ENCODE assay signal across 11 cellular contexts in genomic region chr2:181308731-181309130, GRCh38.
DNase-seq lines count a peak whose midpoint lies in the region; TF ChIP-seq lines count a peak whose summit lies in the region.
"Had no signal": no experiment of that assay in that cellular context is flagged by ENCODE, and none has a peak within 500 bp of the region (broad histone marks: within the 10 kb centered on the region; RNA-seq: fewer than 3 reads in every experiment).

No MANE protein-coding gene starts in this region.

- no peak overlapping the region for H3K4me3 ChIP-seq in transverse colon

- no peak for TF ChIP-seq CTCF in transverse colon (IDR thresholded peaks at IDR 0.05)

- CTCF ChIA-PET in activated naive CD4-positive, alpha-beta T cell treated with anti-CD3 and anti-CD28 coated beads, Interleukin-2, amount 10 ng/mL, durations not matched to agents 7 days and 5 days (lab: Charles Lee) = interaction anchor here (0.5 to 1.5 kb wide), 4 partner anchors 63 to 208 kb away, joined by 3 to 12 read pairs (median 4); partner anchors contain the start of gene ITGA4

- H3K9me3 Mint-ChIP-seq in activated naive CD4-positive, alpha-beta T cell treated with anti-CD3 and anti-CD28 coated beads, Interleukin-2, amount 10 ng/mL, durations not matched to agents 7 days and 5 days = no peaks in the 10 kb centered on the region

- peaks cover 87% of the 10 kb centered on the region for H3K4me1 Mint-ChIP-seq in activated naive CD4-positive, alpha-beta T cell treated with anti-CD3 and anti-CD28 coated beads, Interleukin-2, amount 10 ng/mL, durations not matched to agents 7 days and 5 days

- intact Hi-C loops in transverse colon (cut with DNase I; ENCODE audit: low total_unique reads) = no loop called here

- 62 to 81% methylated on average over 2 of the region's 2 CpGs for WGBS in transverse colon (ENCODE audit: low coverage in 1 of 2), 2 donors

- DNase-seq in activated naive CD4-positive, alpha-beta T cell treated with anti-CD3 and anti-CD28 coated beads, Interleukin-2, amount 10 ng/mL, durations not matched to agents 7 days and 5 days = no peak
- DNase-seq in activated naive CD4-positive, alpha-beta T cell (lab: John Stamatoyannopoulos, UW) = no peak
- DNase-seq in erythroblast (lab: John Stamatoyannopoulos, UW) (peak; percentile 38 to 47), transverse colon (no peak), G401 (ENCODE audit: low spot score) (no peak), mesenteric fat pad (ENCODE audit: low spot score) (no peak)
- no peak for DNase-seq in activated CD4-positive, alpha-beta T cell treated with anti-CD3 and anti-CD28 coated beads, Interleukin-2, amount 50 U/mL, for 48 hours
- DNase-seq: activated gamma-delta T cell treated with Interleukin-2 at 50 U/mL for 16 hours, NCI-H2171 treated with DMSO at 0.1 percent for 48 hours, WERI-Rb-1 had no signal

- no peaks in the 10 kb centered on the region for H3K27me3 ChIP-seq in transverse colon

- H3K27me3 Mint-ChIP-seq in activated naive CD4-positive, alpha-beta T cell treated with anti-CD3 and anti-CD28 coated beads, Interleukin-2, amount 10 ng/mL, durations not matched to agents 7 days and 5 days = no peaks in the 10 kb centered on the region

- H3K36me3 Mint-ChIP-seq in activated naive CD4-positive, alpha-beta T cell treated with anti-CD3 and anti-CD28 coated beads, Interleukin-2, amount 10 ng/mL, durations not matched to agents 7 days and 5 days = peaks cover 4% of the 10 kb centered on the region

- H3K9me3 ChIP-seq in transverse colon = no peaks in the 10 kb centered on the region

- TF ChIP-seq EP300 in transverse colon (IDR thresholded peaks at IDR 0.05; ENCODE audit: low read depth) = no peak

- peak overlapping the region; percentile 49 to 63 (median 58) for H3K27ac ChIP-seq in transverse colon
- H3K27ac ChIP-seq: WERI-Rb-1 had no signal

- peak overlapping the region; percentile 69 for H3K4me3 Mint-ChIP-seq in activated naive CD4-positive, alpha-beta T cell treated with anti-CD3 and anti-CD28 coated beads, Interleukin-2, amount 10 ng/mL, durations not matched to agents 7 days and 5 days

- 0 out of 2 replicates have a peak, but pooled peaks have one; percentile 12 for TF ChIP-seq POLR2A in Raji (IDR thresholded peaks at IDR 0.05; ENCODE audit: insufficient read depth, low read depth, low read length)
- no peak for TF ChIP-seq POLR2A in erythroblast (IDR thresholded peaks at IDR 0.05; ENCODE audit: low read length)
- TF ChIP-seq POLR2A in transverse colon (IDR thresholded peaks at IDR 0.05) = no peak

- H3K27ac Mint-ChIP-seq in activated naive CD4-positive, alpha-beta T cell treated with anti-CD3 and anti-CD28 coated beads, Interleukin-2, amount 10 ng/mL, durations not matched to agents 7 days and 5 days = peak overlapping the region; percentile 98

- H3K4me1 ChIP-seq in transverse colon = peaks cover 0 to 13% (median 2%) of the 10 kb centered on the region in 4 donors

- in situ Hi-C loops in transverse colon (cut with MboI; ENCODE audit: low pct_ligation_motif_present in 1 of 4, low pct_unique_long_range_greater_than_20kb in 1 of 4, low sequenced_read_pairs in 3 of 4) = loop anchor here in 1 of 4 donors (10.0 kb wide), 1 partner anchor 156 kb away; no protein-coding TSS in a partner anchor
- in situ Hi-C loops in G401 (cut with HindIII; ENCODE audit: low sequenced_read_pairs) = no loop called here

- no peaks in the 10 kb centered on the region for H3K36me3 ChIP-seq in transverse colon
- H3K36me3 ChIP-seq: WERI-Rb-1 had no signal

Comparison
In these comparisons a context has a peak if more than half of its experiments do, and no peak if none do; other contexts are left out.
1. DNase-seq: peak in erythroblast (2 of 2); none in activated naive CD4-positive, alpha-beta T cell treated with anti-CD3 and anti-CD28 coated beads, Interleukin-2, amount 10 ng/mL, durations not matched to agents 7 days and 5 days (single experiment), activated naive CD4-positive, alpha-beta T cell (0 of 4), transverse colon (single experiment), G401 (single experiment), mesenteric fat pad (single experiment) and activated CD4-positive, alpha-beta T cell treated with anti-CD3 and anti-CD28 coated beads, Interleukin-2, amount 50 U/mL, for 48 hours (0 of 2).